1 cellular context compared by ENCODE assay signal in the genomic region with DNA sequence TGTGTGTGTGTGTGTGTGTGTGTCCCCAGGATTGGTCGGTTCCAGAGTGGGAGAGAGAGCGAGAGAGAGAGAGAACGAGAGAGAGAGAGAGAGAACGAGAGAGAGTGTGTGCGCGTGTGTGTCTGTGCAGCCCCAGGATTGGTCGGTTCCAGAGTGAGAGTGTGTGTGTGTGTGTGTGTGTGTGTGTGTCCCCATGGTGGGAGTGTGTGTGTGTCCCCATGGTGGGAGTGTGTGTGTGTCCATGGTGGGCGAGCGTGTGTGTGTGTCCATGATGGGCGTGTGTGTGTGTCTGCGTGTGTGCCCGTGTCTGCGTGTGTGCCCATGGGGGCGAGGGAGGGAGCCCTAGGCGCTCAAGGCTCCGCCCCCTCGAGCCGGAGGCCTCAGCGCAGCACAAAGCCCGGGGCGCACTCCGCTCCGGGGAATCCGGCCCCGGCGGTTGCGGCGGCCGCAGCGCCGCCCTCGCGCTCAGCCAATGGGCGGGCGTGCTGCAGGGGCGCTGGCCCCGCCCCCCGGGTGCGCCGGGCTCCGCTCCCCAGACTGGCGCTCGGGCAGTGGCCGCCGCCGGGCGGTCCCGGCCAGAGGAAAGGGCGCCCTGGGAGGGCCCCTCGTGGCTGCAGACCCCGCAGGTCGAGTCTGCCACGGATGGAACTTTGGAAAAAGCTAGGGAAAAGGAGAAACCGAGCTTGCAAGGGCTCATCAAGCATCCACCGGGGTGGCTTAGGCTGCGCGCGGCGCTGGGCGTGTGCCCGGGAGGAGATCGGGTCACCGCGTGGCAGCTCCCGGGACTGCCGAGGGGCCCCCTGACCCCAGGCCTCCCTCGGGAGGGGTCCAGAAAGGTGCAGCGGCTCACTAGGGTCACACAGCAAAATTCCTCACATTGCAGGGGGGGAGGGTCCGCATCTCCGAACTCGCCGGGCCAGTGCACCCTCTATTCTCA.
A peak's percentile ranks its signal among the peaks of the same experiment; 100 is the strongest.
TF ChIP-seq lines count a peak whose summit lies in the region.

No MANE protein-coding gene starts in this region.

TF ChIP-seq in GM12878, 131 proteins besides CTCF, POLR2A, EP300 and RAD21 (continued from another document):
- TF ChIP-seq, protein P1, sequence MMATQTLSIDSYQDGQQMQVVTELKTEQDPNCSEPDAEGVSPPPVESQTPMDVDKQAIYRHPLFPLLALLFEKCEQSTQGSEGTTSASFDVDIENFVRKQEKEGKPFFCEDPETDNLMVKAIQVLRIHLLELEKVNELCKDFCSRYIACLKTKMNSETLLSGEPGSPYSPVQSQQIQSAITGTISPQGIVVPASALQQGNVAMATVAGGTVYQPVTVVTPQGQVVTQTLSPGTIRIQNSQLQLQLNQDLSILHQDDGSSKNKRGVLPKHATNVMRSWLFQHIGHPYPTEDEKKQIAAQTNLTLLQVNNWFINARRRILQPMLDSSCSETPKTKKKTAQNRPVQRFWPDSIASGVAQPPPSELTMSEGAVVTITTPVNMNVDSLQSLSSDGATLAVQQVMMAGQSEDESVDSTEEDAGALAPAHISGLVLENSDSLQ (IDR thresholded peaks at IDR 0.05), result peak; percentile 52
- TF ChIP-seq TARDBP (IDR thresholded peaks at IDR 0.05; ENCODE audit: borderline replicate concordance) (0 out of 2 replicates have a peak, but pooled peaks have one; percentile 20), SREBF2 (IDR thresholded peaks at IDR 0.05; ENCODE audit: low read length) (no peak), IKZF1 (conservative IDR thresholded peaks at IDR 0.05) (peak; percentile 88), TCF7 (IDR thresholded peaks at IDR 0.05; ENCODE audit: borderline replicate concordance) (no peak), NFIC (IDR thresholded peaks at IDR 0.05; ENCODE audit: low read depth, low read length) (no peak), KLF5 (IDR thresholded peaks at IDR 0.05; ENCODE audit: partially characterized antibody) (peak; percentile 77), ZBTB40 (IDR thresholded peaks at IDR 0.05; ENCODE audit: borderline replicate concordance) (no peak), MTA3 (IDR thresholded peaks at IDR 0.05; ENCODE audit: borderline replicate concordance, low read length) (no peak; the same call in 1 of the 2 replicates), ZNF24 (IDR thresholded peaks at IDR 0.05) (peak; percentile 55; the same call in 1 of the 2 replicates), POLR2AphosphoS2 (IDR thresholded peaks at IDR 0.05; ENCODE audit: low read depth, low read length) (no peak; the same call in 1 of the 2 replicates), GATAD2B (conservative IDR thresholded peaks at IDR 0.05; ENCODE audit: low read depth) (peak; percentile 95), RAD51 (IDR thresholded peaks at IDR 0.05) (no peak), PAX5 (IDR thresholded peaks at IDR 0.05; ENCODE audit: borderline replicate concordance, low read depth, low read length) (peak; percentile 60; the same call in 1 of the 2 replicates), ESRRA (IDR thresholded peaks at IDR 0.05; ENCODE audit: low read length) (0 out of 2 replicates have a peak, but pooled peaks have one; percentile 72), NR2F1 (conservative IDR thresholded peaks at IDR 0.05) (peak; percentile 82)
- TF ChIP-seq, protein P2, sequence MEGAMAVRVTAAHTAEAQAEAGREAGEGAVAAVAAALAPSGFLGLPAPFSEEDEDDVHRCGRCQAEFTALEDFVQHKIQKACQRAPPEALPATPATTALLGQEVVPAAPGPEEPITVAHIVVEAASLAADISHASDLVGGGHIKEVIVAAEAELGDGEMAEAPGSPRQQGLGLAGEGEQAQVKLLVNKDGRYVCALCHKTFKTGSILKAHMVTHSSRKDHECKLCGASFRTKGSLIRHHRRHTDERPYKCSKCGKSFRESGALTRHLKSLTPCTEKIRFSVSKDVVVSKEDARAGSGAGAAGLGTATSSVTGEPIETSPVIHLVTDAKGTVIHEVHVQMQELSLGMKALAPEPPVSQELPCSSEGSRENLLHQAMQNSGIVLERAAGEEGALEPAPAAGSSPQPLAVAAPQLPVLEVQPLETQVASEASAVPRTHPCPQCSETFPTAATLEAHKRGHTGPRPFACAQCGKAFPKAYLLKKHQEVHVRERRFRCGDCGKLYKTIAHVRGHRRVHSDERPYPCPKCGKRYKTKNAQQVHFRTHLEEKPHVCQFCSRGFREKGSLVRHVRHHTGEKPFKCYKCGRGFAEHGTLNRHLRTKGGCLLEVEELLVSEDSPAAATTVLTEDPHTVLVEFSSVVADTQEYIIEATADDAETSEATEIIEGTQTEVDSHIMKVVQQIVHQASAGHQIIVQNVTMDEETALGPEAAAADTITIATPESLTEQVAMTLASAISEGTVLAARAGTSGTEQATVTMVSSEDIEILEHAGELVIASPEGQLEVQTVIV (IDR thresholded peaks at IDR 0.05; ENCODE audit: borderline replicate concordance, partially characterized antibody), result peak; percentile 45
- TF ChIP-seq, protein P3, sequence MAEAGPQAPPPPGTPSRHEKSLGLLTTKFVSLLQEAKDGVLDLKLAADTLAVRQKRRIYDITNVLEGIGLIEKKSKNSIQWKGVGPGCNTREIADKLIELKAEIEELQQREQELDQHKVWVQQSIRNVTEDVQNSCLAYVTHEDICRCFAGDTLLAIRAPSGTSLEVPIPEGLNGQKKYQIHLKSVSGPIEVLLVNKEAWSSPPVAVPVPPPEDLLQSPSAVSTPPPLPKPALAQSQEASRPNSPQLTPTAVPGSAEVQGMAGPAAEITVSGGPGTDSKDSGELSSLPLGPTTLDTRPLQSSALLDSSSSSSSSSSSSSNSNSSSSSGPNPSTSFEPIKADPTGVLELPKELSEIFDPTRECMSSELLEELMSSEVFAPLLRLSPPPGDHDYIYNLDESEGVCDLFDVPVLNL (IDR thresholded peaks at IDR 0.05; ENCODE audit: low read depth, low read length), result no peak
- TF ChIP-seq, protein P4, sequence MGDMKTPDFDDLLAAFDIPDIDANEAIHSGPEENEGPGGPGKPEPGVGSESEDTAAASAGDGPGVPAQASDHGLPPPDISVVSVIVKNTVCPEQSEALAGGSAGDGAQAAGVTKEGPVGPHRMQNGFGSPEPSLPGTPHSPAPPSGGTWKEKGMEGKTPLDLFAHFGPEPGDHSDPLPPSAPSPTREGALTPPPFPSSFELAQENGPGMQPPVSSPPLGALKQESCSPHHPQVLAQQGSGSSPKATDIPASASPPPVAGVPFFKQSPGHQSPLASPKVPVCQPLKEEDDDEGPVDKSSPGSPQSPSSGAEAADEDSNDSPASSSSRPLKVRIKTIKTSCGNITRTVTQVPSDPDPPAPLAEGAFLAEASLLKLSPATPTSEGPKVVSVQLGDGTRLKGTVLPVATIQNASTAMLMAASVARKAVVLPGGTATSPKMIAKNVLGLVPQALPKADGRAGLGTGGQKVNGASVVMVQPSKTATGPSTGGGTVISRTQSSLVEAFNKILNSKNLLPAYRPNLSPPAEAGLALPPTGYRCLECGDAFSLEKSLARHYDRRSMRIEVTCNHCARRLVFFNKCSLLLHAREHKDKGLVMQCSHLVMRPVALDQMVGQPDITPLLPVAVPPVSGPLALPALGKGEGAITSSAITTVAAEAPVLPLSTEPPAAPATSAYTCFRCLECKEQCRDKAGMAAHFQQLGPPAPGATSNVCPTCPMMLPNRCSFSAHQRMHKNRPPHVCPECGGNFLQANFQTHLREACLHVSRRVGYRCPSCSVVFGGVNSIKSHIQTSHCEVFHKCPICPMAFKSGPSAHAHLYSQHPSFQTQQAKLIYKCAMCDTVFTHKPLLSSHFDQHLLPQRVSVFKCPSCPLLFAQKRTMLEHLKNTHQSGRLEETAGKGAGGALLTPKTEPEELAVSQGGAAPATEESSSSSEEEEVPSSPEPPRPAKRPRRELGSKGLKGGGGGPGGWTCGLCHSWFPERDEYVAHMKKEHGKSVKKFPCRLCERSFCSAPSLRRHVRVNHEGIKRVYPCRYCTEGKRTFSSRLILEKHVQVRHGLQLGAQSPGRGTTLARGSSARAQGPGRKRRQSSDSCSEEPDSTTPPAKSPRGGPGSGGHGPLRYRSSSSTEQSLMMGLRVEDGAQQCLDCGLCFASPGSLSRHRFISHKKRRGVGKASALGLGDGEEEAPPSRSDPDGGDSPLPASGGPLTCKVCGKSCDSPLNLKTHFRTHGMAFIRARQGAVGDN (IDR thresholded peaks at IDR 0.05), result peak; percentile 73
- TF ChIP-seq, protein P5, sequence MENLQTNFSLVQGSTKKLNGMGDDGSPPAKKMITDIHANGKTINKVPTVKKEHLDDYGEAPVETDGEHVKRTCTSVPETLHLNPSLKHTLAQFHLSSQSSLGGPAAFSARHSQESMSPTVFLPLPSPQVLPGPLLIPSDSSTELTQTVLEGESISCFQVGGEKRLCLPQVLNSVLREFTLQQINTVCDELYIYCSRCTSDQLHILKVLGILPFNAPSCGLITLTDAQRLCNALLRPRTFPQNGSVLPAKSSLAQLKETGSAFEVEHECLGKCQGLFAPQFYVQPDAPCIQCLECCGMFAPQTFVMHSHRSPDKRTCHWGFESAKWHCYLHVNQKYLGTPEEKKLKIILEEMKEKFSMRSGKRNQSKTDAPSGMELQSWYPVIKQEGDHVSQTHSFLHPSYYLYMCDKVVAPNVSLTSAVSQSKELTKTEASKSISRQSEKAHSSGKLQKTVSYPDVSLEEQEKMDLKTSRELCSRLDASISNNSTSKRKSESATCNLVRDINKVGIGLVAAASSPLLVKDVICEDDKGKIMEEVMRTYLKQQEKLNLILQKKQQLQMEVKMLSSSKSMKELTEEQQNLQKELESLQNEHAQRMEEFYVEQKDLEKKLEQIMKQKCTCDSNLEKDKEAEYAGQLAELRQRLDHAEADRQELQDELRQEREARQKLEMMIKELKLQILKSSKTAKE (IDR thresholded peaks at IDR 0.05; ENCODE audit: low read depth, poor library complexity, severe bottlenecking), result no peak
TF ChIP-seq in GM12878: peak in this region for 51.
